13 cellular contexts compared by ENCODE assay signal in the genomic region with DNA sequence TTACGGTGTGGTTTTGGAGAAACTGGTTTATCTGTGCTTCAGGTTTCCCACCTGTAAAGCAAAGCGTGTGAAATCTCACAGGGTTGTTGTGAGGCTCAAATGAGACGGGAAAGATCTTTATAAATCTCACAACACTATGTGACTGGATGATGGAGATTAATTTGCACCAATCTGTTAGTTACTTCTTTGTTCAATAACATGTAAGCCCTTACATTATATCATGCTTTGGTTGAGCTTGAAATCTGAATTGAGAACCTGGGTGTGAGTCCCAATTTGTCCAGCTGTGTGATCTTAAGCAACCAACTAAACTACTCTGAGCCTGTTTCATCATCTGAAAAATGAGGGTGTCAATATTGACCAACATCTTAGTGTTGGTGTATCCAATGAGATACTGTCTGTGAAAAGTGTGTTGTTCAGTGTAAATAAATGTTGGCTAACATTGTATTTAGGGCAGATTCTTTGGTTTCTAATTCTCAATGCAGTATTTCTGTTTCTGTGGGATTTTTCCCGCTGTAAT. TPM values are rescaled to one million over a fixed set of nuclear protein-coding genes. Genes with fewer than 3 reads are reported as not detected.
DNase-seq lines count a peak whose midpoint lies in the region; ATAC-seq and TF ChIP-seq lines count a peak whose summit lies in the region.
"Had no signal": no experiment of that assay in that cellular context is flagged by ENCODE, and none has a peak within 500 bp of the region (broad histone marks: within the 10 kb centered on the region; RNA-seq: fewer than 3 reads in every experiment).

No MANE protein-coding gene starts in this region.

- ATAC-seq in natural killer cell, result no peak
- no peak for ATAC-seq in HG03460 (IDR thresholded peaks at IDR 0.05; ENCODE audit: unreplicated experiment)
- no peak for ATAC-seq in GM19452 (IDR thresholded peaks at IDR 0.05; ENCODE audit: unreplicated experiment)

- H3K4me3 ChIP-seq in CD4-positive, alpha-beta memory T cell (ENCODE audit: low read length in 2 of 2), result no peak overlapping the region
- H3K4me3 ChIP-seq in HUES48 (ENCODE audit: low read depth, low read length) (peak overlapping the region; percentile 75; the same call in 1 of the 2 replicates), ascending aorta (peak overlapping the region in 1 of 2 donors; percentile 96)

- no peaks in the 10 kb centered on the region for H3K36me3 Mint-ChIP-seq in CD4-positive, alpha-beta memory T cell
- peaks cover 3% of the 10 kb centered on the region for H3K36me3 Mint-ChIP-seq in chondrocyte (ENCODE audit: low read depth)
- no peaks in the 10 kb centered on the region for H3K36me3 Mint-ChIP-seq in natural killer cell

- peak overlapping the region in 3 of 7 donors; percentile 1 to 74 (median 4) for H3K27ac Mint-ChIP-seq in CD4-positive, alpha-beta memory T cell
- H3K27ac Mint-ChIP-seq in chondrocyte (ENCODE audit: unreplicated experiment) (no peak overlapping the region), natural killer cell (peak overlapping the region in 1 of 2 donors; percentile 65)

- CTCF ChIA-PET in CD4-positive, alpha-beta memory T cell (lab: Charles Lee; ENCODE audit: partially characterized antibody), result no interaction called here

- H3K4me3 Mint-ChIP-seq in CD4-positive, alpha-beta memory T cell, result peak overlapping the region; percentile 44 to 84 (median 72)
- peak overlapping the region; percentile 87 for H3K4me3 Mint-ChIP-seq in chondrocyte (ENCODE audit: unreplicated experiment)
- peak overlapping the region; percentile 83 for H3K4me3 Mint-ChIP-seq in natural killer cell

- TF ChIP-seq CTCF in chondrocyte (IDR thresholded peaks at IDR 0.05), result no peak
- TF ChIP-seq CTCF in natural killer cell (IDR thresholded peaks at IDR 0.05), result no peak
- TF ChIP-seq CTCF in ascending aorta (IDR thresholded peaks at IDR 0.05), result no peak

- H3K4me1 Mint-ChIP-seq in CD4-positive, alpha-beta memory T cell, result peaks cover 2 to 13% (median 8%) of the 10 kb centered on the region in 4 donors
- H3K4me1 Mint-ChIP-seq in chondrocyte (ENCODE audit: low read depth), result peaks cover 17% of the 10 kb centered on the region
- H3K4me1 Mint-ChIP-seq in natural killer cell, result peaks cover 7 to 9% of the 10 kb centered on the region in 2 donors

- peaks cover 35 to 36% of the 10 kb centered on the region in 2 donors for H3K27me3 Mint-ChIP-seq in CD4-positive, alpha-beta memory T cell
- H3K27me3 Mint-ChIP-seq in chondrocyte (ENCODE audit: low read depth), result peaks cover 17% of the 10 kb centered on the region
- peaks cover 53 to 66% of the 10 kb centered on the region in 2 donors for H3K27me3 Mint-ChIP-seq in natural killer cell (ENCODE audit: low read depth in 2 of 2)

- no peak overlapping the region for H3K27ac ChIP-seq in CD4-positive, alpha-beta memory T cell (ENCODE audit: low read depth, low read length)
- H3K27ac ChIP-seq in HUES48 (ENCODE audit: low read depth, low read length), result no peak overlapping the region
- no peak overlapping the region for H3K27ac ChIP-seq in ascending aorta

- no peaks in the 10 kb centered on the region for H3K9me3 Mint-ChIP-seq in CD4-positive, alpha-beta memory T cell
- H3K9me3 Mint-ChIP-seq in chondrocyte (ENCODE audit: low read depth) (no peaks in the 10 kb centered on the region), natural killer cell (no peaks in the 10 kb centered on the region)

- no peak overlapping the region for H3K9ac ChIP-seq in HUES48 (ENCODE audit: low read depth, low read length)

- H3K36me3 ChIP-seq in CD4-positive, alpha-beta memory T cell (ENCODE audit: insufficient read depth, low read length), result no peaks in the 10 kb centered on the region
- H3K36me3 ChIP-seq in HUES48 (ENCODE audit: control insufficient read depth, insufficient read depth, low read length) (no peaks in the 10 kb centered on the region), ascending aorta (no peaks in the 10 kb centered on the region)

- peaks cover 11% of the 10 kb centered on the region for H3K4me1 ChIP-seq in CD4-positive, alpha-beta memory T cell (ENCODE audit: insufficient read depth, low read length)
- no peaks in the 10 kb centered on the region for H3K4me1 ChIP-seq in HUES48 (ENCODE audit: control insufficient read depth, insufficient read depth, low read length)
- H3K4me1 ChIP-seq in ascending aorta, result peaks cover 0 to 6% of the 10 kb centered on the region in 2 donors

- intact Hi-C loops in CD4-positive, alpha-beta memory T cell (cut with micrococcal nuclease), result no loop called here
- intact Hi-C loops in natural killer cell (cut with micrococcal nuclease), result no loop called here
- intact Hi-C loops in ascending aorta (cut with DNase I), result loop anchor here (10.0 kb wide), 1 partner anchor 361 kb away; a partner anchor contains a TSS

- POLR2A ChIA-PET in CD4-positive, alpha-beta memory T cell (lab: Charles Lee; ENCODE audit: partially characterized antibody), result interaction anchor here (1.3 kb wide), 1 partner anchor 68 kb away, joined by 3 read pairs; no protein-coding TSS in a partner anchor

- H3K27me3 ChIP-seq in CD4-positive, alpha-beta memory T cell (ENCODE audit: insufficient read depth, low read length), result peaks cover 31% of the 10 kb centered on the region
- H3K27me3 ChIP-seq in HUES48 (ENCODE audit: control insufficient read depth, insufficient read depth, low read length) (peaks cover 26% of the 10 kb centered on the region), ascending aorta (no peaks in the 10 kb centered on the region)

- H3K9me3 ChIP-seq in CD4-positive, alpha-beta memory T cell (ENCODE audit: control insufficient read depth in 1 of 2, low read length in 2 of 2), result no peaks in the 10 kb centered on the region
- H3K9me3 ChIP-seq in HUES48 (ENCODE audit: control insufficient read depth, insufficient read depth, low read length), result no peaks in the 10 kb centered on the region
- no peaks in the 10 kb centered on the region for H3K9me3 ChIP-seq in ascending aorta

- no peak for DNase-seq in CD4-positive, alpha-beta memory T cell
- DNase-seq in chondrocyte (ENCODE audit: low spot score) (no peak), natural killer cell (no peak), NCI-H1417 (lab: John Stamatoyannopoulos, UW) (no peak), ascending aorta (ENCODE audit: low spot score in 2 of 2) (no peak)
- DNase-seq: activated CD4-positive, alpha-beta T cell treated with anti-CD3 and anti-CD28 coated beads for 1 hour; NCI-H69; stimulated activated CD4-positive, alpha-beta T cell treated with anti-CD3 and anti-CD28 coated beads, Interleukin-12 subunit alpha, Interleukin-12 subunit beta, amount 100 ng/mL, for 4 hours; stimulated activated CD8-positive, alpha-beta memory T cell treated with anti-CD3 and anti-CD28 coated beads, Interleukin-4, amount 100 ng/mL, for 48 hours had no signal

RNA-seq across cellular contexts. Expression of a gene that starts 0.7 kb away (rescaled TPM):
- not detected for total RNA-seq in CD4-positive, alpha-beta memory T cell
- polyA plus RNA-seq in CD4-positive, alpha-beta memory T cell, result not detected
- total RNA-seq in chondrocyte, result 0.21 TPM in 1 of 3 replicates, not detected in the others
- not detected for total RNA-seq in natural killer cell
- not detected for total RNA-seq in ascending aorta
- total RNA-seq: Right ventricle myocardium inferior had no signal

RNA-seq across cellular contexts. Expression of a gene that starts 0.9 kb away (rescaled TPM):
- total RNA-seq in CD4-positive, alpha-beta memory T cell, result not detected
- polyA plus RNA-seq in CD4-positive, alpha-beta memory T cell, result under 1 TPM in 1 of 2 donors, not detected in 1; 0.11 TPM
- total RNA-seq in chondrocyte (8.6 to 17.7 TPM (median 17.4 TPM) in 3 replicates), natural killer cell (not detected), ascending aorta (18.1 TPM)

RNA-seq across cellular contexts. Expression of a gene that starts 6.4 kb away (rescaled TPM):
- total RNA-seq in CD4-positive, alpha-beta memory T cell, result 10 to 100 TPM; 23.6 to 24.4 TPM
- 1 to 10 TPM; 2.1 to 5.2 TPM for polyA plus RNA-seq in CD4-positive, alpha-beta memory T cell
- total RNA-seq in chondrocyte, result 19.3 to 36.9 TPM (median 21.5 TPM) in 3 replicates
- 10 to 100 TPM; 24.8 to 35.7 (median 30.7) TPM for total RNA-seq in natural killer cell
- 204 TPM for total RNA-seq in ascending aorta

RNA-seq across cellular contexts. Expression of a gene that starts 53.7 kb away (rescaled TPM):
- total RNA-seq in CD4-positive, alpha-beta memory T cell, result 10 to 100 TPM; 23.6 to 23.9 TPM
- polyA plus RNA-seq in CD4-positive, alpha-beta memory T cell, result 1 to 10 TPM; 1.8 to 9.4 TPM
- 1.1 to 3.6 TPM (median 1.4 TPM) in 3 replicates for total RNA-seq in chondrocyte
- total RNA-seq in natural killer cell, result 1 to 10 TPM; 4.4 to 8.4 (median 5.1) TPM
- not detected for total RNA-seq in ascending aorta
